11 cellular contexts compared by ENCODE assay signal in the genomic region with DNA sequence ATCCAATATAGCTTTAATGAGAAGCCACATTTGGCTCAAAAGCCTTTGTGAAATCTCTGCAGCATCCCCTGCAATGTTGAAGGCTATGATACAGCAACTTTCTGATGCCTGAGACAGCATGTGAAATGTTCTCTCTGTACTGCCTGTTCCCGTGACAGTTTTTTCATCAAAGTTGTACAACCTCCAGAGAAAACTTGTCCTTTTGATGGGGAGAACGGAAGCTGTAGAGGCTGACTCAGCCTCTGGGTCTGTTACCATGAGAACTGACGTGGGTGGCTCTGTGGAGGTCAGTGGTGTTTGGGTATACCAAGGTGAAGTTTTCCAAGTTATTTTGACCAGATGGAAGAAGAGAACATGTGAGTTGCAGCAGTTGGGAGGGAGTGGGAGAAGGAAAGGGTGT. TPM values are rescaled to one million over a fixed set of nuclear protein-coding genes. Genes with fewer than 3 reads are reported as not detected.
A peak's percentile ranks its signal among the peaks of the same experiment; 100 is the strongest.
DNase-seq lines count a peak whose midpoint lies in the region; TF ChIP-seq lines count a peak whose summit lies in the region.
"Had no signal": no experiment of that assay in that cellular context is flagged by ENCODE, and none has a peak within 500 bp of the region (broad histone marks: within the 10 kb centered on the region; RNA-seq: fewer than 3 reads in every experiment).

No MANE protein-coding gene starts in this region.

- intact Hi-C loops in activated naive CD4-positive, alpha-beta T cell treated with anti-CD3 and anti-CD28 coated beads for 36 hours (cut with micrococcal nuclease): no loop called here
- intact Hi-C loops in adrenal gland (cut with DNase I): no loop called here

- TF ChIP-seq POLR2A in adrenal gland (IDR thresholded peaks at IDR 0.05): no peak

- CTCF ChIA-PET in activated naive CD4-positive, alpha-beta T cell treated with anti-CD3 and anti-CD28 coated beads for 36 hours (lab: Charles Lee): no interaction called here

- H3K4me1 Mint-ChIP-seq in activated naive CD4-positive, alpha-beta T cell treated with anti-CD3 and anti-CD28 coated beads for 36 hours (ENCODE audit: low read depth): peaks cover 13% of the 10 kb centered on the region

- WGBS in adrenal gland, 4 donors: 15 to 43% (median 27%) methylated on average over 1 to 3 of the region's 3 CpGs

- peak; percentile 18 for DNase-seq in activated naive CD4-positive, alpha-beta T cell treated with anti-CD3 and anti-CD28 coated beads for 36 hours
- DNase-seq in activated naive CD4-positive, alpha-beta T cell (lab: John Stamatoyannopoulos, UW): no peak
- DNase-seq in adrenal gland: peak; percentile 38 to 79 (median 73)
- DNase-seq in foreskin melanocyte: peak; percentile 21
- no peak for DNase-seq in activated CD8-positive, alpha-beta memory T cell treated with anti-CD3 and anti-CD28 coated beads, Interleukin-2, amount 50 U/mL, for 48 hours
- no peak for DNase-seq in DMS 273 (lab: John Stamatoyannopoulos, UW; ENCODE audit: unreplicated experiment)
- DNase-seq in SIG-M5 (lab: John Stamatoyannopoulos, UW): no peak
- DNase-seq: Karpas-422; NCI-H446; stimulated activated CD4-positive, alpha-beta T cell treated with anti-CD3 and anti-CD28 coated beads, Interleukin-12 subunit alpha, Interleukin-12 subunit beta, amount 100 ng/mL, for 4 hours had no signal

- H3K27me3 ChIP-seq in adrenal gland: no peaks in the 10 kb centered on the region

- H3K4me3 ChIP-seq in adrenal gland: no peak overlapping the region

- no peaks in the 10 kb centered on the region for H3K27me3 Mint-ChIP-seq in activated naive CD4-positive, alpha-beta T cell treated with anti-CD3 and anti-CD28 coated beads for 36 hours (ENCODE audit: low read depth)

- no peak overlapping the region for H3K4me3 Mint-ChIP-seq in activated naive CD4-positive, alpha-beta T cell treated with anti-CD3 and anti-CD28 coated beads for 36 hours

- no peak for TF ChIP-seq CTCF in adrenal gland (IDR thresholded peaks at IDR 0.05)

- H3K36me3 ChIP-seq in adrenal gland (replicated peaks in 1 of 2): no peaks in the 10 kb centered on the region

- no peaks in the 10 kb centered on the region for H3K36me3 Mint-ChIP-seq in activated naive CD4-positive, alpha-beta T cell treated with anti-CD3 and anti-CD28 coated beads for 36 hours (ENCODE audit: low read depth)

- H3K27ac ChIP-seq in adrenal gland: peak overlapping the region in 2 of 5 donors; percentile 32 to 70
- H3K27ac ChIP-seq in temporal lobe (ENCODE audit: low read depth, low read length): peak overlapping the region; percentile 71

- H3K4me1 ChIP-seq in adrenal gland (replicated peaks in 1 of 2): no peaks in the 10 kb centered on the region

- H3K9me3 Mint-ChIP-seq in activated naive CD4-positive, alpha-beta T cell treated with anti-CD3 and anti-CD28 coated beads for 36 hours: no peaks in the 10 kb centered on the region

- H3K9me3 ChIP-seq in adrenal gland (replicated peaks in 1 of 3): no peaks in the 10 kb centered on the region

- no peak overlapping the region for H3K27ac Mint-ChIP-seq in activated naive CD4-positive, alpha-beta T cell treated with anti-CD3 and anti-CD28 coated beads for 36 hours

RNA-seq across cellular contexts. Expression of a gene that starts 17.0 kb away (rescaled TPM):
- total RNA-seq in activated naive CD4-positive, alpha-beta T cell treated with anti-CD3 and anti-CD28 coated beads for 36 hours: 1 to 10 TPM in 1 of 2 experiments, under 1 TPM in 1; 0.89 to 1.8 TPM
- total RNA-seq in adrenal gland (10 to 100 TPM in 5 of 8 donors, 1 to 10 TPM in 3; 3.0 to 27.0 (median 13.2) TPM), temporal lobe (35.2 TPM)
- 10 to 100 TPM in 1 of 3 donors, 1 to 10 TPM in 2; 3.1 to 10.6 (median 4.5) TPM for polyA plus RNA-seq in adrenal gland

RNA-seq across cellular contexts. Expression of a gene that starts 50.4 kb away (rescaled TPM):
- 1 to 10 TPM; 5.1 to 5.4 TPM for total RNA-seq in activated naive CD4-positive, alpha-beta T cell treated with anti-CD3 and anti-CD28 coated beads for 36 hours
- total RNA-seq in adrenal gland (10 to 100 TPM in 1 of 8 donors, 1 to 10 TPM in 6, under 1 TPM in 1; 0.66 to 11.0 (median 6.8) TPM), temporal lobe (0.49 TPM)
- polyA plus RNA-seq in adrenal gland: 1 to 10 TPM; 1.5 to 6.9 (median 1.7) TPM

Comparison
In these comparisons a context has a peak if more than half of its experiments do, and no peak if none do; other contexts are left out.
1. DNase-seq: peak in activated naive CD4-positive, alpha-beta T cell treated with anti-CD3 and anti-CD28 coated beads for 36 hours (single experiment), adrenal gland (7 of 7) and foreskin melanocyte (single experiment); none in activated naive CD4-positive, alpha-beta T cell (0 of 4), activated CD8-positive, alpha-beta memory T cell treated with anti-CD3 and anti-CD28 coated beads, Interleukin-2, amount 50 U/mL, for 48 hours (single experiment), DMS 273 (single experiment) and SIG-M5 (single experiment).